In genomic region chr3:193554790-193555189, GRCh38 we compare ENCODE assay signal across 18 cellular contexts. TPM values are rescaled to one million over a fixed set of nuclear protein-coding genes. Genes with fewer than 3 reads are reported as not detected.
DNase-seq lines count a peak whose midpoint lies in the region; ATAC-seq and TF ChIP-seq lines count a peak whose summit lies in the region.
"Had no signal": no experiment of that assay in that cellular context is flagged by ENCODE, and none has a peak within 500 bp of the region (broad histone marks: within the 10 kb centered on the region; RNA-seq: fewer than 3 reads in every experiment).

A gene with protein sequence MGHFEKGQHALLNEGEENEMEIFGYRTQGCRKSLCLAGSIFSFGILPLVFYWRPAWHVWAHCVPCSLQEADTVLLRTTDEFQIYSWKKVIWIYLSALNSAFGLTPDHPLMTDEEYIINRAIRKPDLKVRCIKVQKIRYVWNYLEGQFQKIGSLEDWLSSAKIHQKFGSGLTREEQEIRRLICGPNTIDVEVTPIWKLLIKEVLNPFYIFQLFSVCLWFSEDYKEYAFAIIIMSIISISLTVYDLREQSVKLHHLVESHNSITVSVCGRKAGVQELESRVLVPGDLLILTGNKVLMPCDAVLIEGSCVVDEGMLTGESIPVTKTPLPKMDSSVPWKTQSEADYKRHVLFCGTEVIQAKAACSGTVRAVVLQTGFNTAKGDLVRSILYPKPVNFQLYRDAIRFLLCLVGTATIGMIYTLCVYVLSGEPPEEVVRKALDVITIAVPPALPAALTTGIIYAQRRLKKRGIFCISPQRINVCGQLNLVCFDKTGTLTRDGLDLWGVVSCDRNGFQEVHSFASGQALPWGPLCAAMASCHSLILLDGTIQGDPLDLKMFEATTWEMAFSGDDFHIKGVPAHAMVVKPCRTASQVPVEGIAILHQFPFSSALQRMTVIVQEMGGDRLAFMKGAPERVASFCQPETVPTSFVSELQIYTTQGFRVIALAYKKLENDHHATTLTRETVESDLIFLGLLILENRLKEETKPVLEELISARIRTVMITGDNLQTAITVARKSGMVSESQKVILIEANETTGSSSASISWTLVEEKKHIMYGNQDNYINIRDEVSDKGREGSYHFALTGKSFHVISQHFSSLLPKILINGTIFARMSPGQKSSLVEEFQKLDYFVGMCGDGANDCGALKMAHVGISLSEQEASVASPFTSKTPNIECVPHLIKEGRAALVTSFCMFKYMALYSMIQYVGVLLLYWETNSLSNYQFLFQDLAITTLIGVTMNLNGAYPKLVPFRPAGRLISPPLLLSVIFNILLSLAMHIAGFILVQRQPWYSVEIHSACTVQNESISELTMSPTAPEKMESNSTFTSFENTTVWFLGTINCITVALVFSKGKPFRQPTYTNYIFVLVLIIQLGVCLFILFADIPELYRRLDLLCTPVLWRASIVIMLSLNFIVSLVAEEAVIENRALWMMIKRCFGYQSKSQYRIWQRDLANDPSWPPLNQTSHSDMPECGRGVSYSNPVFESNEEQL (minus strand): TSS chr3:193554895. CDS start chr3:193554799, 96 bp downstream.

- H3K4me3 Mint-ChIP-seq in Calu3 (ENCODE audit: low read depth, unreplicated experiment) (peak within 1 kb of the TSS; percentile 81), T-helper 17 cell (no peak within 1 kb of the TSS)
- H3K4me3 Mint-ChIP-seq: activated B cell treated with CpG ODN at 0.5 μM for 24 hours; naive thymus-derived CD8-positive, alpha-beta T cell had no signal

- H3K4me1 ChIP-seq in breast epithelium (no peaks in the 10 kb centered on the region), prostate gland (replicated peaks) (no peaks in the 10 kb centered on the region)
- H3K4me1 ChIP-seq: uterus had no signal

- DNase-seq in Calu3 (peak; percentile 84), breast epithelium (ENCODE audit: low spot score in 2 of 2) (peak in 1 of 2 donors; percentile 40), kidney tubule cell (ENCODE audit: low spot score) (peak; percentile 80), prostate gland (ENCODE audit: low spot score) (peak; percentile 11), T-helper 2 cell (no peak), T-helper 17 cell (no peak), NCI-H187 treated with DMSO at 0.1 percent for 48 hours (lab: John Stamatoyannopoulos, UW) (no peak)
- DNase-seq: activated B cell treated with CpG ODN at 0.5 μM for 24 hours; amniotic stem cell; naive thymus-derived CD8-positive, alpha-beta T cell; NCI-H1105; NCI-H82; SJCRH30; stimulated activated CD8-positive, alpha-beta memory T cell treated with anti-CD3 and anti-CD28 coated beads, Interleukin-4, amount 100 ng/mL, for 48 hours; uterus had no signal

- H3K4me1 Mint-ChIP-seq in Calu3 (ENCODE audit: low read depth, unreplicated experiment) (peaks cover 72% of the 10 kb centered on the region), T-helper 17 cell (no peaks in the 10 kb centered on the region)
- H3K4me1 Mint-ChIP-seq: activated B cell treated with CpG ODN at 0.5 μM for 24 hours; naive thymus-derived CD8-positive, alpha-beta T cell had no signal

- TF ChIP-seq POLR2A in breast epithelium (IDR thresholded peaks at IDR 0.05) (no peak), prostate gland (IDR thresholded peaks at IDR 0.05) (no peak)

- H3K27ac ChIP-seq in breast epithelium (peak within 1 kb of the TSS; percentile 18 to 28), prostate gland (no peak within 1 kb of the TSS)
- H3K27ac ChIP-seq: SJCRH30, uterus had no signal

- ATAC-seq in GM21529 (IDR thresholded peaks at IDR 0.05; ENCODE audit: unreplicated experiment) (no peak), T-helper 17 cell (no peak)
- ATAC-seq: HepG2; naive thymus-derived CD8-positive, alpha-beta T cell had no signal

- CTCF ChIA-PET in Calu3 (lab: Charles Lee) = interaction anchor here (1.1 to 1.2 kb wide), 3 partner anchors 9 to 91 kb away, joined by 3 read pairs; no protein-coding TSS in a partner anchor

- no TSS peak for BruUV-seq in Calu3 (replicated peaks; lab: Mats Ljungman, UMichigan)

- no peaks in the 10 kb centered on the region for H3K9me3 Mint-ChIP-seq in Calu3 (ENCODE audit: low read depth, unreplicated experiment)
- H3K9me3 Mint-ChIP-seq: activated B cell treated with CpG ODN at 0.5 μM for 24 hours; naive thymus-derived CD8-positive, alpha-beta T cell had no signal

- intact Hi-C loops in Calu3 (cut with micrococcal nuclease; ENCODE audit: unreplicated experiment) = loop anchor here (2.0 to 10.0 kb wide), 3 partner anchors 64 to 670 kb away; partner anchors contain the start of gene MB21D2
- intact Hi-C loops in breast epithelium (cut with DNase I; ENCODE audit: low total_unique reads) = loop anchor here (1.0 kb wide), 1 partner anchor 15 kb away; no protein-coding TSS in a partner anchor
- intact Hi-C loops in prostate gland (cut with DNase I) = no loop called here

- TF ChIP-seq CTCF in Calu3 (IDR thresholded peaks at IDR 0.05; ENCODE audit: unreplicated experiment) (no peak), breast epithelium (IDR thresholded peaks at IDR 0.05) (no peak), prostate gland (IDR thresholded peaks at IDR 0.05) (no peak)

- H3K9me3 ChIP-seq in breast epithelium (no peaks in the 10 kb centered on the region), prostate gland (no peaks in the 10 kb centered on the region), T-helper 17 cell (ENCODE audit: control insufficient read depth, low read length, poor library complexity, severe bottlenecking) (peaks cover 2% of the 10 kb centered on the region)
- H3K9me3 ChIP-seq: SJCRH30, uterus had no signal

- WGBS in prostate gland = 36% methylated on average over 8 of the region's 8 CpGs

- H3K27me3 ChIP-seq in breast epithelium (no peaks in the 10 kb centered on the region), prostate gland (replicated peaks; ENCODE audit: insufficient read depth) (no peaks in the 10 kb centered on the region)
- H3K27me3 ChIP-seq: SJCRH30, uterus had no signal

- H3K36me3 Mint-ChIP-seq in Calu3 (ENCODE audit: insufficient read depth, unreplicated experiment) (peaks cover 39% of the 10 kb centered on the region), T-helper 17 cell (ENCODE audit: low read depth) (peaks cover 4% of the 10 kb centered on the region)

- H3K36me3 ChIP-seq in breast epithelium = no peaks in the 10 kb centered on the region
- H3K36me3 ChIP-seq in prostate gland = no peaks in the 10 kb centered on the region
- H3K36me3 ChIP-seq: SJCRH30, uterus had no signal

- H3K4me3 ChIP-seq in breast epithelium (peak within 1 kb of the TSS in 2 of 3 donors; percentile 40 to 51), prostate gland (no peak within 1 kb of the TSS)
- H3K4me3 ChIP-seq: SJCRH30, uterus had no signal

- peak within 1 kb of the TSS; percentile 91 for H3K27ac Mint-ChIP-seq in Calu3 (ENCODE audit: unreplicated experiment)
- H3K27ac Mint-ChIP-seq in T-helper 17 cell = no peak within 1 kb of the TSS
- H3K27ac Mint-ChIP-seq: activated B cell treated with CpG ODN at 0.5 μM for 24 hours; naive thymus-derived CD8-positive, alpha-beta T cell had no signal

- H3K27me3 Mint-ChIP-seq in Calu3 (ENCODE audit: unreplicated experiment) (no peaks in the 10 kb centered on the region), T-helper 17 cell (peaks cover 6% of the 10 kb centered on the region)
- H3K27me3 Mint-ChIP-seq: activated B cell treated with CpG ODN at 0.5 μM for 24 hours; naive thymus-derived CD8-positive, alpha-beta T cell had no signal

RNA-seq across cellular contexts. Expression of the gene that starts here (rescaled TPM):
- total RNA-seq in Calu3 (2022) = 24.6 and 31.9 TPM in 2 replicates
- 10 to 100 TPM in 1 of 3 donors, 1 to 10 TPM in 1, under 1 TPM in 1; 0.64 to 36.6 (median 6.2) TPM for total RNA-seq in breast epithelium
- 1 to 10 TPM in 1 of 2 donors, not detected in 1; 2.0 TPM for total RNA-seq in prostate gland
- total RNA-seq in T-helper 17 cell = 1 to 10 TPM; 1.2 to 3.5 TPM
- total RNA-seq: Daoy had no signal

Comparison
In these comparisons a context has a peak if more than half of its experiments do, and no peak if none do; other contexts are left out.
1. DNase-seq: peak in Calu3 (single experiment), kidney tubule cell (single experiment) and prostate gland (single experiment); none in T-helper 2 cell (0 of 5), T-helper 17 cell (0 of 3) and NCI-H187 treated with DMSO at 0.1 percent for 48 hours (single experiment).
2. H3K27ac ChIP-seq: peak in breast epithelium (2 of 2); none in prostate gland (0 of 2).
3. H3K4me3 ChIP-seq: peak in breast epithelium (2 of 3); none in prostate gland (0 of 2).